In genomic region chrX:78493180-78493579, GRCh38 we compare ENCODE assay signal across 20 cellular contexts.
DNase-seq lines count a peak whose midpoint lies in the region; ATAC-seq and TF ChIP-seq lines count a peak whose summit lies in the region.
"Had no signal": no experiment of that assay in that cellular context is flagged by ENCODE, and none has a peak within 500 bp of the region (broad histone marks: within the 10 kb centered on the region; RNA-seq: fewer than 3 reads in every experiment).

No MANE protein-coding gene starts in this region.

- DNase-seq in GM12865 (ENCODE audit: low read depth) (peak; percentile 35), GM23338 (ENCODE audit: low spot score) (no peak), NCI-H1092 treated with DMSO at 0.1 percent for 48 hours (lab: John Stamatoyannopoulos, UW) (no peak), mesenteric fat pad (ENCODE audit: low spot score) (no peak)
- DNase-seq in effector memory CD4-positive, alpha-beta T cell = no peak
- no peak for DNase-seq in activated CD4-positive, alpha-beta T cell treated with anti-CD3 and anti-CD28 coated beads for 36 hours
- DNase-seq: 8988T; activated CD4-positive, CD25-positive, alpha-beta regulatory T cell treated with anti-CD3 and anti-CD28 coated beads, Interleukin-2, amount 50 U/mL, for 72 hours; activated effector memory CD4-positive, alpha-beta T cell treated with anti-CD3 and anti-CD28 coated beads, Interleukin-2, amount 50 U/mL, for 16 hours; amygdala; C1 segment of cervical spinal cord; endodermal cell; midbrain; NCI-H1694; SJCRH30; stimulated activated naive CD8-positive, alpha-beta T cell treated with anti-CD3 and anti-CD28 coated beads, Interleukin-15, Interleukin-2, amounts not matched to agents 100 U/mL and 50 U/mL, for 24 hours had no signal

- CTCF ChIA-PET in activated CD4-positive, alpha-beta T cell treated with anti-CD3 and anti-CD28 coated beads for 36 hours (lab: Charles Lee) = no interaction called here

- no peaks in the 10 kb centered on the region; the same call in 1 of the 2 replicates for H3K4me1 ChIP-seq in GM23338 (ENCODE audit: insufficient read depth)
- no peaks in the 10 kb centered on the region for H3K4me1 ChIP-seq in effector memory CD4-positive, alpha-beta T cell (ENCODE audit: control insufficient read depth, insufficient read depth, low read length, poor library complexity, severe bottlenecking)
- H3K4me1 ChIP-seq: neural progenitor cell, SJCRH30 had no signal

- no peak overlapping the region for H3K27ac Mint-ChIP-seq in GM23338
- H3K27ac Mint-ChIP-seq in activated CD4-positive, alpha-beta T cell treated with anti-CD3 and anti-CD28 coated beads for 36 hours = no peak overlapping the region
- H3K27ac Mint-ChIP-seq: endodermal cell, neural progenitor cell had no signal

- no peak overlapping the region for H3K27ac ChIP-seq in GM23338 (ENCODE audit: low read depth)
- no peak overlapping the region for H3K27ac ChIP-seq in effector memory CD4-positive, alpha-beta T cell (ENCODE audit: insufficient read depth, low read length, poor library complexity, severe bottlenecking)
- H3K27ac ChIP-seq: neural progenitor cell, SJCRH30 had no signal

- no peak overlapping the region for H3K4me3 Mint-ChIP-seq in GM23338
- no peak overlapping the region for H3K4me3 Mint-ChIP-seq in activated CD4-positive, alpha-beta T cell treated with anti-CD3 and anti-CD28 coated beads for 36 hours
- H3K4me3 Mint-ChIP-seq: central memory CD8-positive, alpha-beta T cell; endodermal cell; neural progenitor cell had no signal

- H3F3A ChIP-seq in GM23338 (replicated peaks; ENCODE audit: low read depth) = no peaks in the 10 kb centered on the region

- no peaks in the 10 kb centered on the region for H3K79me2 ChIP-seq in GM23338 (replicated peaks; ENCODE audit: insufficient read depth)

- POLR2A ChIA-PET in activated CD4-positive, alpha-beta T cell treated with anti-CD3 and anti-CD28 coated beads for 36 hours (lab: Charles Lee) = no interaction called here

- intact Hi-C loops in activated CD4-positive, alpha-beta T cell treated with anti-CD3 and anti-CD28 coated beads for 36 hours (cut with DNase I, micrococcal nuclease) = no loop called here

- no peaks in the 10 kb centered on the region for H3K9me3 ChIP-seq in effector memory CD4-positive, alpha-beta T cell (ENCODE audit: control insufficient read depth, low read length)
- H3K9me3 ChIP-seq: SJCRH30 had no signal

- H3K4me3 ChIP-seq in GM12865 (ENCODE audit: low read depth, low read length) (no peak overlapping the region), GM23338 (no peak overlapping the region)
- no peak overlapping the region for H3K4me3 ChIP-seq in effector memory CD4-positive, alpha-beta T cell (ENCODE audit: insufficient read depth, low read depth, low read length, poor library complexity, severe bottlenecking)
- H3K4me3 ChIP-seq: neural progenitor cell, SJCRH30 had no signal

- H4K20me1 ChIP-seq in GM23338 (replicated peaks; ENCODE audit: insufficient read depth) = no peaks in the 10 kb centered on the region

- no peaks in the 10 kb centered on the region for H3K36me3 Mint-ChIP-seq in GM23338 (ENCODE audit: low read depth)
- no peaks in the 10 kb centered on the region for H3K36me3 Mint-ChIP-seq in activated CD4-positive, alpha-beta T cell treated with anti-CD3 and anti-CD28 coated beads for 36 hours (ENCODE audit: low read depth)
- H3K36me3 Mint-ChIP-seq: neural progenitor cell had no signal

- H2AFZ ChIP-seq in GM23338 = 0 out of 2 replicates have a peak overlapping the region, but pooled peaks have one; percentile 28
- H2AFZ ChIP-seq: neural progenitor cell had no signal

- TF ChIP-seq CTCF in GM12865 (IDR thresholded peaks at IDR 0.05; ENCODE audit: insufficient read depth, low read depth, low read length, missing control alignments) (no peak), GM23338 (conservative IDR thresholded peaks at IDR 0.05; ENCODE audit: low read depth in 2 of 2) (no peak)

- H3K9me3 Mint-ChIP-seq in GM23338 = no peaks in the 10 kb centered on the region; the same call in 2 of the 3 replicates
- no peaks in the 10 kb centered on the region for H3K9me3 Mint-ChIP-seq in activated CD4-positive, alpha-beta T cell treated with anti-CD3 and anti-CD28 coated beads for 36 hours (ENCODE audit: low read depth)
- H3K9me3 Mint-ChIP-seq: central memory CD8-positive, alpha-beta T cell; neural progenitor cell had no signal

- H3K27me3 ChIP-seq in GM23338 (ENCODE audit: insufficient read depth) = no peaks in the 10 kb centered on the region
- no peaks in the 10 kb centered on the region for H3K27me3 ChIP-seq in effector memory CD4-positive, alpha-beta T cell (replicated peaks; ENCODE audit: control insufficient read depth, insufficient read depth, low read length, poor library complexity, severe bottlenecking)
- H3K27me3 ChIP-seq: neural progenitor cell, SJCRH30 had no signal

- H3K9me2 ChIP-seq in GM23338 (ENCODE audit: insufficient read depth) = no peaks in the 10 kb centered on the region

- no peak overlapping the region for H3K4me2 ChIP-seq in GM23338
- H3K4me2 ChIP-seq: neural progenitor cell had no signal

- H3K27me3 Mint-ChIP-seq in GM23338 (ENCODE audit: insufficient read depth, low read depth, poor library complexity) = peaks cover 1% of the 10 kb centered on the region
- H3K27me3 Mint-ChIP-seq in activated CD4-positive, alpha-beta T cell treated with anti-CD3 and anti-CD28 coated beads for 36 hours = no peaks in the 10 kb centered on the region

- ATAC-seq in GM19025 (IDR thresholded peaks at IDR 0.05; ENCODE audit: low read depth, unreplicated experiment) = peak; percentile 67
- ATAC-seq in GM23338 = no peak
- peak; percentile 61 for ATAC-seq in HG03175 (IDR thresholded peaks at IDR 0.05; ENCODE audit: unreplicated experiment)
- ATAC-seq in activated CD4-positive, alpha-beta T cell treated with anti-CD3 and anti-CD28 coated beads for 36 hours = no peak
- ATAC-seq: stimulated activated naive CD8-positive, alpha-beta T cell treated with anti-CD3 and anti-CD28 coated beads, Interleukin-15, Interleukin-2, amounts not matched to agents 100 U/mL and 50 U/mL, for 24 hours had no signal

- H3K4me1 Mint-ChIP-seq in GM23338 = peaks cover 6% of the 10 kb centered on the region; the same call in 1 of the 3 replicates
- peaks cover 4% of the 10 kb centered on the region for H3K4me1 Mint-ChIP-seq in activated CD4-positive, alpha-beta T cell treated with anti-CD3 and anti-CD28 coated beads for 36 hours
- H3K4me1 Mint-ChIP-seq: central memory CD8-positive, alpha-beta T cell had no signal

- H3K36me3 ChIP-seq in GM23338 (ENCODE audit: insufficient read depth) = no peaks in the 10 kb centered on the region
- no peaks in the 10 kb centered on the region for H3K36me3 ChIP-seq in effector memory CD4-positive, alpha-beta T cell (ENCODE audit: control insufficient read depth, insufficient read depth, low read length)
- H3K36me3 ChIP-seq: neural progenitor cell, SJCRH30 had no signal

TF ChIP-seq in GM23338, 12 proteins besides CTCF, POLR2A, EP300 and RAD21 (continues in another document):
- TF ChIP-seq ZNF331 (CRISPR knock-in tag; IDR thresholded peaks at IDR 0.05; ENCODE audit: low read depth) = no peak
- no peak for TF ChIP-seq JUNB (IDR thresholded peaks at IDR 0.05; ENCODE audit: unreplicated experiment)
- TF ChIP-seq ETS1 (IDR thresholded peaks at IDR 0.05) = no peak
- TF ChIP-seq EZH2 (IDR thresholded peaks at IDR 0.05; ENCODE audit: low read depth, unreplicated experiment) = no peak
- TF ChIP-seq EZH2phosphoT487 (IDR thresholded peaks at IDR 0.05; ENCODE audit: unreplicated experiment) = no peak
- no peak for TF ChIP-seq REST (IDR thresholded peaks at IDR 0.05; ENCODE audit: unreplicated experiment)
- TF ChIP-seq CREB1 (CRISPR knock-in tag; IDR thresholded peaks at IDR 0.05; ENCODE audit: low read depth) = no peak
- no peak for TF ChIP-seq NANOG (IDR thresholded peaks at IDR 0.05; ENCODE audit: borderline replicate concordance)
- no peak for TF ChIP-seq POLR2AphosphoS5 (IDR thresholded peaks at IDR 0.05; ENCODE audit: low read depth)
- no peak for TF ChIP-seq ZNF114 (CRISPR knock-in tag; IDR thresholded peaks at IDR 0.05)

Comparison
In these comparisons a context has a peak if more than half of its experiments do, and no peak if none do; other contexts are left out.
1. ATAC-seq: peak in GM19025 (single experiment) and HG03175 (single experiment); none in GM23338 (single experiment) and activated CD4-positive, alpha-beta T cell treated with anti-CD3 and anti-CD28 coated beads for 36 hours (single experiment).